19 cellular contexts compared by ENCODE assay signal in genomic region chr1:15724949-15725880, GRCh38. TPM values are rescaled to one million over a fixed set of nuclear protein-coding genes. Genes with fewer than 3 reads are reported as not detected.
A peak's percentile ranks its signal among the peaks of the same experiment; 100 is the strongest.
DNase-seq lines count a peak whose midpoint lies in the region; ATAC-seq and TF ChIP-seq lines count a peak whose summit lies in the region.
"Had no signal": no experiment of that assay in that cellular context is flagged by ENCODE, and none has a peak within 500 bp of the region (broad histone marks: within the 10 kb centered on the region; RNA-seq: fewer than 3 reads in every experiment).

No MANE protein-coding gene starts in this region.

- POLR2A ChIA-PET in activated CD4-positive, alpha-beta T cell treated with anti-CD3 and anti-CD28 coated beads for 36 hours (lab: Charles Lee): no interaction called here
- POLR2A ChIA-PET in CD4-positive, alpha-beta T cell (lab: Charles Lee): no interaction called here

- CTCF ChIA-PET in activated CD4-positive, alpha-beta T cell treated with anti-CD3 and anti-CD28 coated beads for 36 hours (lab: Charles Lee): no interaction called here
- CTCF ChIA-PET in CD4-positive, alpha-beta T cell (lab: Charles Lee): no interaction called here

- H3K27me3 Mint-ChIP-seq in dendritic cell treated with granulocyte-macrophage colony-stimulating factor and Interleukin-4, amounts not matched to agents 40 ng/mL and 50 ng/mL, for 4 days: no peaks in the 10 kb centered on the region
- no peaks in the 10 kb centered on the region for H3K27me3 Mint-ChIP-seq in nephron progenitor cell (ENCODE audit: low read depth, poor library complexity)
- no peaks in the 10 kb centered on the region for H3K27me3 Mint-ChIP-seq in activated CD4-positive, alpha-beta T cell treated with anti-CD3 and anti-CD28 coated beads for 36 hours
- H3K27me3 Mint-ChIP-seq in CD4-positive, alpha-beta T cell: no peaks in the 10 kb centered on the region
- H3K27me3 Mint-ChIP-seq: CD8-positive, alpha-beta memory T cell had no signal

- no peaks in the 10 kb centered on the region for H3K9me3 ChIP-seq in RWPE2 (ENCODE audit: severe bottlenecking)
- no peaks in the 10 kb centered on the region for H3K9me3 ChIP-seq in CD4-positive, alpha-beta T cell (ENCODE audit: control insufficient read depth, low read length)
- H3K9me3 ChIP-seq: BE2C, MG63 had no signal

- peaks cover 6% of the 10 kb centered on the region for H3K4me1 Mint-ChIP-seq in dendritic cell treated with granulocyte-macrophage colony-stimulating factor and Interleukin-4, amounts not matched to agents 40 ng/mL and 50 ng/mL, for 4 days (ENCODE audit: low read depth)
- H3K4me1 Mint-ChIP-seq in nephron progenitor cell: peaks cover 12% of the 10 kb centered on the region
- no peaks in the 10 kb centered on the region for H3K4me1 Mint-ChIP-seq in activated CD4-positive, alpha-beta T cell treated with anti-CD3 and anti-CD28 coated beads for 36 hours
- no peaks in the 10 kb centered on the region for H3K4me1 Mint-ChIP-seq in CD4-positive, alpha-beta T cell (ENCODE audit: low read depth)
- H3K4me1 Mint-ChIP-seq: CD8-positive, alpha-beta memory T cell had no signal

- no peak overlapping the region for H3K4me3 Mint-ChIP-seq in dendritic cell treated with granulocyte-macrophage colony-stimulating factor and Interleukin-4, amounts not matched to agents 40 ng/mL and 50 ng/mL, for 4 days
- no peak overlapping the region for H3K4me3 Mint-ChIP-seq in nephron progenitor cell
- no peak overlapping the region for H3K4me3 Mint-ChIP-seq in activated CD4-positive, alpha-beta T cell treated with anti-CD3 and anti-CD28 coated beads for 36 hours
- H3K4me3 Mint-ChIP-seq in CD4-positive, alpha-beta T cell: no peak overlapping the region
- H3K4me3 Mint-ChIP-seq: CD8-positive, alpha-beta memory T cell had no signal

- H3K27ac Mint-ChIP-seq in dendritic cell treated with granulocyte-macrophage colony-stimulating factor and Interleukin-4, amounts not matched to agents 40 ng/mL and 50 ng/mL, for 4 days: peak overlapping the region; percentile 45
- H3K27ac Mint-ChIP-seq in nephron progenitor cell: peak overlapping the region; percentile 25
- H3K27ac Mint-ChIP-seq in activated CD4-positive, alpha-beta T cell treated with anti-CD3 and anti-CD28 coated beads for 36 hours: no peak overlapping the region
- H3K27ac Mint-ChIP-seq in CD4-positive, alpha-beta T cell: no peak overlapping the region

- H3K27me3 ChIP-seq in RWPE2 (ENCODE audit: insufficient read depth, poor library complexity, severe bottlenecking): no peaks in the 10 kb centered on the region
- no peaks in the 10 kb centered on the region for H3K27me3 ChIP-seq in CD4-positive, alpha-beta T cell (ENCODE audit: control insufficient read depth, insufficient read depth, low read length)
- H3K27me3 ChIP-seq: BE2C, MG63 had no signal

- H3K9me3 Mint-ChIP-seq in dendritic cell treated with granulocyte-macrophage colony-stimulating factor and Interleukin-4, amounts not matched to agents 40 ng/mL and 50 ng/mL, for 4 days: no peaks in the 10 kb centered on the region
- H3K9me3 Mint-ChIP-seq in nephron progenitor cell: no peaks in the 10 kb centered on the region
- no peaks in the 10 kb centered on the region for H3K9me3 Mint-ChIP-seq in activated CD4-positive, alpha-beta T cell treated with anti-CD3 and anti-CD28 coated beads for 36 hours (ENCODE audit: low read depth)
- no peaks in the 10 kb centered on the region for H3K9me3 Mint-ChIP-seq in CD4-positive, alpha-beta T cell
- H3K9me3 Mint-ChIP-seq: CD8-positive, alpha-beta memory T cell had no signal

- H3K36me3 ChIP-seq in RWPE2 (ENCODE audit: low read depth): peaks cover 27% of the 10 kb centered on the region
- H3K36me3 ChIP-seq: BE2C had no signal

- H3K4me1 ChIP-seq in RWPE2 (ENCODE audit: insufficient read depth, poor library complexity, severe bottlenecking): no peaks in the 10 kb centered on the region
- H3K4me1 ChIP-seq: BE2C had no signal

- no peak overlapping the region for H3K27ac ChIP-seq in RWPE2 (ENCODE audit: poor library complexity, severe bottlenecking)
- no peak overlapping the region for H3K27ac ChIP-seq in CD4-positive, alpha-beta T cell (ENCODE audit: low read depth, low read length)

- intact Hi-C loops in dendritic cell treated with granulocyte-macrophage colony-stimulating factor and Interleukin-4, amounts not matched to agents 40 ng/mL and 50 ng/mL, for 4 days (cut with micrococcal nuclease): no loop called here
- intact Hi-C loops in activated CD4-positive, alpha-beta T cell treated with anti-CD3 and anti-CD28 coated beads for 36 hours (cut with DNase I, micrococcal nuclease): no loop called here
- intact Hi-C loops in CD4-positive, alpha-beta T cell (cut with DNase I, micrococcal nuclease): no loop called here

- ATAC-seq in RWPE2 (ENCODE audit: low read depth) (no peak), GM18511 (IDR thresholded peaks at IDR 0.05; ENCODE audit: unreplicated experiment) (no peak)
- no peak for ATAC-seq in activated CD4-positive, alpha-beta T cell treated with anti-CD3 and anti-CD28 coated beads for 36 hours
- ATAC-seq in CD4-positive, alpha-beta T cell (ENCODE audit: poor library complexity): no peak
- ATAC-seq: HepG2, Panc1 had no signal

- DNase-seq in RWPE2 (ENCODE audit: low spot score): peak; percentile 63
- DNase-seq in nephron progenitor cell: no peak
- DNase-seq in activated naive CD4-positive, alpha-beta T cell treated with anti-CD3 and anti-CD28 coated beads, Interleukin-2, amount 50 U/mL, for 16 hours: no peak
- DNase-seq in activated CD4-positive, alpha-beta T cell treated with anti-CD3 and anti-CD28 coated beads for 36 hours: no peak
- no peak for DNase-seq in CD4-positive, alpha-beta T cell
- DNase-seq: BE2C; CD8-positive, alpha-beta memory T cell; HCEC 1CT; MG63; NCI-H1105; NCI-H187; NCI-H2171; NCI-H446 treated with DMSO at 0.1 percent for 48 hours; NCI-H82; SHP77 had no signal

- no peak for TF ChIP-seq CTCF in RWPE2 (IDR thresholded peaks at IDR 0.05; ENCODE audit: poor library complexity, severe bottlenecking)
- TF ChIP-seq CTCF in nephron progenitor cell (IDR thresholded peaks at IDR 0.05): no peak
- TF ChIP-seq CTCF in CD4-positive, alpha-beta T cell (IDR thresholded peaks at IDR 0.05): no peak

- no peak overlapping the region for H3K4me3 ChIP-seq in RWPE2 (ENCODE audit: severe bottlenecking)
- H3K4me3 ChIP-seq: MG63 had no signal

- peaks cover 100% of the 10 kb centered on the region for H3K36me3 Mint-ChIP-seq in dendritic cell treated with granulocyte-macrophage colony-stimulating factor and Interleukin-4, amounts not matched to agents 40 ng/mL and 50 ng/mL, for 4 days (ENCODE audit: low read depth)
- H3K36me3 Mint-ChIP-seq in nephron progenitor cell (ENCODE audit: low read depth): peaks cover 20% of the 10 kb centered on the region
- H3K36me3 Mint-ChIP-seq in activated CD4-positive, alpha-beta T cell treated with anti-CD3 and anti-CD28 coated beads for 36 hours (ENCODE audit: low read depth): peaks cover 12% of the 10 kb centered on the region
- H3K36me3 Mint-ChIP-seq in CD4-positive, alpha-beta T cell (ENCODE audit: low read depth): peaks cover 57% of the 10 kb centered on the region

RNA-seq across cellular contexts. Expression of gene SLC25A34, which starts 10.8 kb away (rescaled TPM):
- total RNA-seq in activated CD4-positive, alpha-beta T cell treated with anti-CD3 and anti-CD28 coated beads for 36 hours: under 1 TPM; 0.82 to 0.86 TPM
- total RNA-seq in CD4-positive, alpha-beta T cell: 1 to 10 TPM; 1.9 to 2.8 TPM

RNA-seq across cellular contexts. Expression of gene TMEM82, which starts 17.1 kb away (rescaled TPM):
- not detected for total RNA-seq in activated CD4-positive, alpha-beta T cell treated with anti-CD3 and anti-CD28 coated beads for 36 hours
- not detected for total RNA-seq in CD4-positive, alpha-beta T cell
- total RNA-seq: CD8-positive, alpha-beta memory T cell had no signal

RNA-seq across cellular contexts. Expression of gene FBLIM1, which starts 33.4 kb away (rescaled TPM):
- total RNA-seq in activated CD4-positive, alpha-beta T cell treated with anti-CD3 and anti-CD28 coated beads for 36 hours: under 1 TPM in 1 of 2 experiments, not detected in 1; 0.09 TPM
- total RNA-seq in CD4-positive, alpha-beta T cell: under 1 TPM in 1 of 2 experiments, not detected in 1; 0.50 TPM
- total RNA-seq: CD8-positive, alpha-beta memory T cell had no signal

RNA-seq across cellular contexts. Expression of gene PLEKHM2, which starts 41.1 kb away (rescaled TPM):
- 10 to 100 TPM; 48.2 to 50.1 TPM for total RNA-seq in activated CD4-positive, alpha-beta T cell treated with anti-CD3 and anti-CD28 coated beads for 36 hours
- 10 to 100 TPM; 77.5 to 82.0 TPM for total RNA-seq in CD4-positive, alpha-beta T cell

Comparison
In these comparisons a context has a peak if more than half of its experiments do, and no peak if none do; other contexts are left out.
1. H3K27ac Mint-ChIP-seq: peak in dendritic cell treated with granulocyte-macrophage colony-stimulating factor and Interleukin-4, amounts not matched to agents 40 ng/mL and 50 ng/mL, for 4 days (single experiment) and nephron progenitor cell (single experiment); none in activated CD4-positive, alpha-beta T cell treated with anti-CD3 and anti-CD28 coated beads for 36 hours (single experiment) and CD4-positive, alpha-beta T cell (single experiment).